ENCODE assay signal across 2 cellular contexts in the genomic region with DNA sequence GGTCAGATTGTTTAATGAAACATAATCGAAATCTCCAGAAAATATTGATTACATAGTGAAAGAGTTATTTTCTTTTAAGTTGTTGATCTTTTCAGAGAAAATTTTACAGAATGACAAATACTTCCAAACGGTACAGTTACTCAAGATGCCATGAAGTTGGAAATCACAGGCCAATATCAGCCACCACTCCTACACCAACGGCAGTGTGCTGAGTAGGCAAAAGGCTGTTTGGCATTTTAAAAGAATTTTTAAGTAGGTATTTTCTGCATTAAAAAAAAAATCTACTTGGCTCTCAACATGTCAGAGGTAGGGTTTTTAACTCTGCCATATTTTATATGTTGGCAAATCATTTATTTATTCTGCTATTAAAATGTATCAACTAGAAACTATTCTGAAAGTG.
TF ChIP-seq lines count a peak whose summit lies in the region.

No MANE protein-coding gene starts in this region.

TF ChIP-seq in SK-N-SH treated with all-trans-retinoic acid at 6 μM for 48 hours, 23 proteins besides CTCF, POLR2A, EP300 and RAD21:
- TF ChIP-seq TCF4 (CRISPR knock-in tag; IDR thresholded peaks at IDR 0.05; ENCODE audit: borderline replicate concordance) = no peak
- no peak for TF ChIP-seq ZNF70 (CRISPR knock-in tag; IDR thresholded peaks at IDR 0.05)
- TF ChIP-seq, protein P1, sequence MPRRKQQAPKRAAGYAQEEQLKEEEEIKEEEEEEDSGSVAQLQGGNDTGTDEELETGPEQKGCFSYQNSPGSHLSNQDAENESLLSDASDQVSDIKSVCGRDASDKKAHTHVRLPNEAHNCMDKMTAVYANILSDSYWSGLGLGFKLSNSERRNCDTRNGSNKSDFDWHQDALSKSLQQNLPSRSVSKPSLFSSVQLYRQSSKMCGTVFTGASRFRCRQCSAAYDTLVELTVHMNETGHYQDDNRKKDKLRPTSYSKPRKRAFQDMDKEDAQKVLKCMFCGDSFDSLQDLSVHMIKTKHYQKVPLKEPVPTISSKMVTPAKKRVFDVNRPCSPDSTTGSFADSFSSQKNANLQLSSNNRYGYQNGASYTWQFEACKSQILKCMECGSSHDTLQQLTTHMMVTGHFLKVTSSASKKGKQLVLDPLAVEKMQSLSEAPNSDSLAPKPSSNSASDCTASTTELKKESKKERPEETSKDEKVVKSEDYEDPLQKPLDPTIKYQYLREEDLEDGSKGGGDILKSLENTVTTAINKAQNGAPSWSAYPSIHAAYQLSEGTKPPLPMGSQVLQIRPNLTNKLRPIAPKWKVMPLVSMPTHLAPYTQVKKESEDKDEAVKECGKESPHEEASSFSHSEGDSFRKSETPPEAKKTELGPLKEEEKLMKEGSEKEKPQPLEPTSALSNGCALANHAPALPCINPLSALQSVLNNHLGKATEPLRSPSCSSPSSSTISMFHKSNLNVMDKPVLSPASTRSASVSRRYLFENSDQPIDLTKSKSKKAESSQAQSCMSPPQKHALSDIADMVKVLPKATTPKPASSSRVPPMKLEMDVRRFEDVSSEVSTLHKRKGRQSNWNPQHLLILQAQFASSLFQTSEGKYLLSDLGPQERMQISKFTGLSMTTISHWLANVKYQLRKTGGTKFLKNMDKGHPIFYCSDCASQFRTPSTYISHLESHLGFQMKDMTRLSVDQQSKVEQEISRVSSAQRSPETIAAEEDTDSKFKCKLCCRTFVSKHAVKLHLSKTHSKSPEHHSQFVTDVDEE (CRISPR knock-in tag; IDR thresholded peaks at IDR 0.05) = no peak
- TF ChIP-seq PPARA (CRISPR knock-in tag; IDR thresholded peaks at IDR 0.05; ENCODE audit: borderline replicate concordance) = no peak
- TF ChIP-seq, protein P2, sequence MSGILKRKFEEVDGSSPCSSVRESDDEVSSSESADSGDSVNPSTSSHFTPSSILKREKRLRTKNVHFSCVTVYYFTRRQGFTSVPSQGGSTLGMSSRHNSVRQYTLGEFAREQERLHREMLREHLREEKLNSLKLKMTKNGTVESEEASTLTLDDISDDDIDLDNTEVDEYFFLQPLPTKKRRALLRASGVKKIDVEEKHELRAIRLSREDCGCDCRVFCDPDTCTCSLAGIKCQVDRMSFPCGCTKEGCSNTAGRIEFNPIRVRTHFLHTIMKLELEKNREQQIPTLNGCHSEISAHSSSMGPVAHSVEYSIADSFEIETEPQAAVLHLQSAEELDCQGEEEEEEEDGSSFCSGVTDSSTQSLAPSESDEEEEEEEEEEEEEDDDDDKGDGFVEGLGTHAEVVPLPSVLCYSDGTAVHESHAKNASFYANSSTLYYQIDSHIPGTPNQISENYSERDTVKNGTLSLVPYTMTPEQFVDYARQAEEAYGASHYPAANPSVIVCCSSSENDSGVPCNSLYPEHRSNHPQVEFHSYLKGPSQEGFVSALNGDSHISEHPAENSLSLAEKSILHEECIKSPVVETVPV (CRISPR knock-in tag; IDR thresholded peaks at IDR 0.05) = no peak
- TF ChIP-seq PATZ1 (CRISPR knock-in tag; IDR thresholded peaks at IDR 0.05; ENCODE audit: borderline replicate concordance) = no peak
- no peak for TF ChIP-seq ESRRG (CRISPR knock-in tag; IDR thresholded peaks at IDR 0.05)
- no peak for TF ChIP-seq GLIS3 (CRISPR knock-in tag; IDR thresholded peaks at IDR 0.05)
- no peak for TF ChIP-seq OSR1 (CRISPR knock-in tag; IDR thresholded peaks at IDR 0.05)
- TF ChIP-seq, protein P3, sequence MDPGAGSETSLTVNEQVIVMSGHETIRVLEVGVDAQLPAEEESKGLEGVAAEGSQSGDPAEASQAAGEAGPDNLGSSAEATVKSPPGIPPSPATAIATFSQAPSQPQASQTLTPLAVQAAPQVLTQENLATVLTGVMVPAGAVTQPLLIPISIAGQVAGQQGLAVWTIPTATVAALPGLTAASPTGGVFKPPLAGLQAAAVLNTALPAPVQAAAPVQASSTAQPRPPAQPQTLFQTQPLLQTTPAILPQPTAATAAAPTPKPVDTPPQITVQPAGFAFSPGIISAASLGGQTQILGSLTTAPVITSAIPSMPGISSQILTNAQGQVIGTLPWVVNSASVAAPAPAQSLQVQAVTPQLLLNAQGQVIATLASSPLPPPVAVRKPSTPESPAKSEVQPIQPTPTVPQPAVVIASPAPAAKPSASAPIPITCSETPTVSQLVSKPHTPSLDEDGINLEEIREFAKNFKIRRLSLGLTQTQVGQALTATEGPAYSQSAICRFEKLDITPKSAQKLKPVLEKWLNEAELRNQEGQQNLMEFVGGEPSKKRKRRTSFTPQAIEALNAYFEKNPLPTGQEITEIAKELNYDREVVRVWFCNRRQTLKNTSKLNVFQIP (CRISPR knock-in tag; IDR thresholded peaks at IDR 0.05; ENCODE audit: borderline replicate concordance, low read depth) = no peak
- TF ChIP-seq ZNF8 (CRISPR knock-in tag; IDR thresholded peaks at IDR 0.05) = no peak
- no peak for TF ChIP-seq RARB (CRISPR knock-in tag; IDR thresholded peaks at IDR 0.05)
- TF ChIP-seq ZNF565 (CRISPR knock-in tag; conservative IDR thresholded peaks at IDR 0.05; ENCODE audit: low read depth) = no peak
- TF ChIP-seq ZFP3 (CRISPR knock-in tag; IDR thresholded peaks at IDR 0.05) = no peak
- no peak for TF ChIP-seq BACH2 (CRISPR knock-in tag; IDR thresholded peaks at IDR 0.05; ENCODE audit: borderline replicate concordance)
- TF ChIP-seq, protein P4, sequence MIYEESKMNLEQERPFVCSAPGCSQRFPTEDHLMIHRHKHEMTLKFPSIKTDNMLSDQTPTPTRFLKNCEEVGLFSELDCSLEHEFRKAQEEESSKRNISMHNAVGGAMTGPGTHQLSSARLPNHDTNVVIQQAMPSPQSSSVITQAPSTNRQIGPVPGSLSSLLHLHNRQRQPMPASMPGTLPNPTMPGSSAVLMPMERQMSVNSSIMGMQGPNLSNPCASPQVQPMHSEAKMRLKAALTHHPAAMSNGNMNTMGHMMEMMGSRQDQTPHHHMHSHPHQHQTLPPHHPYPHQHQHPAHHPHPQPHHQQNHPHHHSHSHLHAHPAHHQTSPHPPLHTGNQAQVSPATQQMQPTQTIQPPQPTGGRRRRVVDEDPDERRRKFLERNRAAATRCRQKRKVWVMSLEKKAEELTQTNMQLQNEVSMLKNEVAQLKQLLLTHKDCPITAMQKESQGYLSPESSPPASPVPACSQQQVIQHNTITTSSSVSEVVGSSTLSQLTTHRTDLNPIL (CRISPR knock-in tag; IDR thresholded peaks at IDR 0.05; ENCODE audit: low read depth) = no peak
- no peak for TF ChIP-seq TOX (CRISPR knock-in tag; IDR thresholded peaks at IDR 0.05; ENCODE audit: borderline replicate concordance)
- no peak for TF ChIP-seq ARNTL (CRISPR knock-in tag; IDR thresholded peaks at IDR 0.05; ENCODE audit: borderline replicate concordance, low read depth)
TF ChIP-seq in SK-N-SH treated with all-trans-retinoic acid at 6 μM for 48 hours: peak in this region for 0.

TF ChIP-seq in HepG2, 621 proteins besides CTCF, POLR2A, EP300 and RAD21:
- TF ChIP-seq ZNF33B (CRISPR knock-in tag; IDR thresholded peaks at IDR 0.05) (no peak), SP2 (CRISPR knock-in tag; IDR thresholded peaks at IDR 0.05) (no peak), MAFK (conservative IDR thresholded peaks at IDR 0.05 in 1 of 2, IDR thresholded peaks at IDR 0.05 in 1 of 2; ENCODE audit: low read length in 2 of 2) (peak; percentile 25 to 41; a peak in 1 of 4 replicates)
